9 cellular contexts compared by ENCODE assay signal in genomic region chr1:116268211-116268610, GRCh38.
DNase-seq lines count a peak whose midpoint lies in the region; ATAC-seq, FAIRE-seq and TF ChIP-seq lines count a peak whose summit lies in the region.
"Had no signal": no experiment of that assay in that cellular context is flagged by ENCODE, and none has a peak within 500 bp of the region (broad histone marks: within the 10 kb centered on the region; RNA-seq: fewer than 3 reads in every experiment).

No MANE protein-coding gene starts in this region.

- no peak overlapping the region for H2BK5ac ChIP-seq in H1 (ENCODE audit: low read depth, low read length)

- 0 out of 2 replicates have a peak overlapping the region, but pooled peaks have one; percentile 63 for H2AFZ ChIP-seq in H1 (ENCODE audit: low read length)

- no peak overlapping the region for H4K8ac ChIP-seq in H1 (ENCODE audit: extremely low read depth, insufficient read depth, low read length)

- peaks cover 10% of the 10 kb centered on the region for H3K4me1 Mint-ChIP-seq in activated CD4-positive, alpha-beta T cell treated with anti-CD3 and anti-CD28 coated beads, Interleukin-2, amount 10 ng/mL, durations not matched to agents 7 days and 5 days

- H3K9me3 Mint-ChIP-seq in activated CD4-positive, alpha-beta T cell treated with anti-CD3 and anti-CD28 coated beads, Interleukin-2, amount 10 ng/mL, durations not matched to agents 7 days and 5 days: no peaks in the 10 kb centered on the region

- TF ChIP-seq POLR2A in H1 (IDR thresholded peaks at IDR 0.05; ENCODE audit: control extremely low read depth in 1 of 2, low read depth in 2 of 2, low read length in 2 of 2) (no peak), H54 (IDR thresholded peaks at IDR 0.05; ENCODE audit: low read depth, low read length) (no peak)

- H3K79me1 ChIP-seq in H1 (ENCODE audit: low read depth, low read length): no peaks in the 10 kb centered on the region

- no peak overlapping the region for H4K5ac ChIP-seq in H1 (ENCODE audit: insufficient read length, low read depth, low read length)

- no peak overlapping the region for H2BK15ac ChIP-seq in H1 (ENCODE audit: low read length)

- no peak overlapping the region for H3K4ac ChIP-seq in H1 (replicated peaks; ENCODE audit: insufficient read length, low read depth, low read length)

- H2BK120ac ChIP-seq in H1 (replicated peaks; ENCODE audit: low read depth, low read length): no peak overlapping the region

- no peak overlapping the region for H3K18ac ChIP-seq in H1 (ENCODE audit: extremely low read depth, low read length)

- WGBS in H1 (ENCODE audit: extremely low coverage in 1 of 2, insufficient coverage in 1 of 2, insufficient read length in 1 of 2, insufficient replicate concordance in 2 of 2, low coverage in 1 of 2, low lambda C conversion rate in 2 of 2, missing lambda C conversion rate in 1 of 2), 2 experiments: 85% methylated on average over 2 of the region's 2 CpGs; no CpG with 5 or more reads in 1 of the 2 experiments
- 13 to 40% (median 33%) methylated on average over 2 of the region's 2 CpGs for WGBS in small intestine, 3 donors

- TF ChIP-seq RAD21 in H1 (IDR thresholded peaks at IDR 0.05 in 1 of 2, conservative IDR thresholded peaks at IDR 0.05 in 1 of 2; ENCODE audit: low read depth in 2 of 2, low read length in 2 of 2): no peak

- H3K4me1 ChIP-seq in H1 (replicated peaks in 1 of 4; ENCODE audit: control insufficient read depth in 3 of 4, insufficient read depth in 4 of 4, low read length in 3 of 4) (no peaks in the 10 kb centered on the region), small intestine (ENCODE audit: control insufficient read depth in 2 of 2, insufficient read depth in 1 of 2, low read depth in 1 of 2, low read length in 1 of 2) (no peaks in the 10 kb centered on the region)

- H4K20me1 ChIP-seq in H1 (replicated peaks in 1 of 2; ENCODE audit: control insufficient read depth in 1 of 2, insufficient read depth in 2 of 2, low read length in 2 of 2): no peaks in the 10 kb centered on the region
- H4K20me1 ChIP-seq: BLaER1 had no signal

- ATAC-seq in HG03159 (IDR thresholded peaks at IDR 0.05; ENCODE audit: unreplicated experiment): no peak

- no peak for TF ChIP-seq EP300 in H1 (IDR thresholded peaks at IDR 0.05; ENCODE audit: borderline replicate concordance in 1 of 2, low read depth in 2 of 2, low read length in 2 of 2)

- no peaks in the 10 kb centered on the region for H3K36me3 Mint-ChIP-seq in activated CD4-positive, alpha-beta T cell treated with anti-CD3 and anti-CD28 coated beads, Interleukin-2, amount 10 ng/mL, durations not matched to agents 7 days and 5 days (ENCODE audit: low read depth)

- no peak overlapping the region for H2BK20ac ChIP-seq in H1 (ENCODE audit: low read length)

- H3K9me3 ChIP-seq in H1 (ENCODE audit: insufficient read depth in 2 of 2, low read depth in 1 of 2, low read length in 1 of 2) (no peaks in the 10 kb centered on the region), small intestine (ENCODE audit: control insufficient read depth, low read depth) (no peaks in the 10 kb centered on the region)
- H3K9me3 ChIP-seq: BLaER1 had no signal

- POLR2A ChIA-PET in activated CD4-positive, alpha-beta T cell treated with anti-CD3 and anti-CD28 coated beads, Interleukin-2, amount 10 ng/mL, durations not matched to agents 7 days and 5 days (lab: Charles Lee): no interaction called here
- POLR2A ChIA-PET in H1 (lab: Charles Lee; ENCODE audit: partially characterized antibody): no interaction called here

- H2BK12ac ChIP-seq in H1 (ENCODE audit: low read depth, low read length): no peak overlapping the region

- H3K4me3 ChIP-seq in H1 (ENCODE audit: extremely low read depth in 1 of 4, insufficient read depth in 2 of 4, low read depth in 3 of 4, low read length in 4 of 4) (no peak overlapping the region), small intestine (ENCODE audit: low read depth in 1 of 2, low read length in 2 of 2) (no peak overlapping the region)
- H3K4me3 ChIP-seq: BLaER1 had no signal

- FAIRE-seq in H1 (lab: Jason Lieb, UNC): no peak
- no peak for FAIRE-seq in small intestine (lab: Jason Lieb, UNC)
- FAIRE-seq in H54 (lab: Jason Lieb, UNC): no peak

- H3K27me3 ChIP-seq in H1 (replicated peaks in 1 of 4; ENCODE audit: control insufficient read depth in 3 of 4, extremely low read depth in 1 of 4, insufficient read depth in 3 of 4, low read length in 3 of 4) (no peaks in the 10 kb centered on the region), small intestine (ENCODE audit: control insufficient read depth in 2 of 2, insufficient read depth in 2 of 2, low read length in 2 of 2) (no peaks in the 10 kb centered on the region)
- H3K27me3 ChIP-seq: BLaER1 had no signal

- no peak overlapping the region for H2AK5ac ChIP-seq in H1 (ENCODE audit: low read depth, low read length)

- H3K4me2 ChIP-seq in H1 (ENCODE audit: insufficient read depth in 1 of 2, low read depth in 2 of 2, low read length in 2 of 2): no peak overlapping the region
- H3K4me2 ChIP-seq: BLaER1 had no signal

- CTCF ChIA-PET in activated CD4-positive, alpha-beta T cell treated with anti-CD3 and anti-CD28 coated beads, Interleukin-2, amount 10 ng/mL, durations not matched to agents 7 days and 5 days (lab: Charles Lee): no interaction called here
- CTCF ChIA-PET in H1 (lab: Charles Lee; ENCODE audit: partially characterized antibody): interaction anchor here (3.3 kb wide), 1 partner anchor 129 kb away, joined by 16 read pairs; no protein-coding TSS in a partner anchor

- H3K23ac ChIP-seq in H1 (ENCODE audit: insufficient read length): no peak overlapping the region

- no peaks in the 10 kb centered on the region for H3K23me2 ChIP-seq in H1 (ENCODE audit: low read depth, low read length)

- no peak overlapping the region for H3K9ac ChIP-seq in H1 (replicated peaks in 1 of 4; ENCODE audit: extremely low read depth in 1 of 4, low read depth in 3 of 4, low read length in 3 of 4)
- H3K9ac ChIP-seq: BLaER1 had no signal

- no peak overlapping the region for H4K91ac ChIP-seq in H1 (replicated peaks; ENCODE audit: insufficient read length, low read length)

- no peak overlapping the region for H3K14ac ChIP-seq in H1 (ENCODE audit: insufficient read length)

- H3K27me3 Mint-ChIP-seq in activated CD4-positive, alpha-beta T cell treated with anti-CD3 and anti-CD28 coated beads, Interleukin-2, amount 10 ng/mL, durations not matched to agents 7 days and 5 days: no peaks in the 10 kb centered on the region

- no peaks in the 10 kb centered on the region for H3K79me2 ChIP-seq in H1 (ENCODE audit: control insufficient read depth in 1 of 2, insufficient read depth in 2 of 2, low read length in 2 of 2)

- no peak overlapping the region for H3K27ac Mint-ChIP-seq in activated CD4-positive, alpha-beta T cell treated with anti-CD3 and anti-CD28 coated beads, Interleukin-2, amount 10 ng/mL, durations not matched to agents 7 days and 5 days

- peak; percentile 38 for DNase-seq in activated CD4-positive, alpha-beta T cell treated with anti-CD3 and anti-CD28 coated beads for 48 hours
- DNase-seq in activated CD4-positive, alpha-beta T cell treated with anti-CD3 and anti-CD28 coated beads, Interleukin-2, amount 10 ng/mL, durations not matched to agents 7 days and 5 days: no peak
- peak; percentile 85 for DNase-seq in NCI-H2196 treated with DMSO at 0.1 percent for 48 hours (lab: John Stamatoyannopoulos, UW; ENCODE audit: unreplicated experiment)
- no peak for DNase-seq in H1 (ENCODE audit: low read depth in 1 of 2, low spot score in 2 of 2)
- peak; percentile 77 for DNase-seq in small intestine
- no peak for DNase-seq in retina
- no peak for DNase-seq in H54 (ENCODE audit: insufficient read length, low spot score)

- H3K56ac ChIP-seq in H1 (replicated peaks; ENCODE audit: insufficient read length, low read depth, low read length): no peak overlapping the region

- H3K36me3 ChIP-seq in H1 (ENCODE audit: control insufficient read depth in 2 of 4, insufficient read depth in 4 of 4, low read length in 3 of 4) (no peaks in the 10 kb centered on the region), small intestine (ENCODE audit: control insufficient read depth in 2 of 2, insufficient read depth in 2 of 2, low read length in 2 of 2) (no peaks in the 10 kb centered on the region)
- H3K36me3 ChIP-seq: BLaER1 had no signal

- no peak for TF ChIP-seq CTCF in H1 (IDR thresholded peaks at IDR 0.05; ENCODE audit: control extremely low read depth in 1 of 3, insufficient read depth in 1 of 3, low read depth in 1 of 3, low read length in 3 of 3)

- H3K27ac ChIP-seq in H1 (ENCODE audit: low read depth, low read length) (no peak overlapping the region), small intestine (ENCODE audit: low read depth in 1 of 2, low read length in 1 of 2) (no peak overlapping the region)
- H3K27ac ChIP-seq: BLaER1 had no signal

- no peak overlapping the region for H3K4me3 Mint-ChIP-seq in activated CD4-positive, alpha-beta T cell treated with anti-CD3 and anti-CD28 coated beads, Interleukin-2, amount 10 ng/mL, durations not matched to agents 7 days and 5 days

TF ChIP-seq in H1, 55 proteins besides CTCF, POLR2A, EP300 and RAD21:
- TF ChIP-seq MAFK (IDR thresholded peaks at IDR 0.05; ENCODE audit: low read depth, low read length) (peak; percentile 65), BCL11A (IDR thresholded peaks at IDR 0.05; ENCODE audit: low read depth in 2 of 2, low read length in 2 of 2) (no peak), KDM1A (IDR thresholded peaks at IDR 0.05; ENCODE audit: borderline replicate concordance, low read length) (no peak), HDAC6 (IDR thresholded peaks at IDR 0.05; ENCODE audit: low read depth, low read length) (no peak)

Comparison
In these comparisons a context has a peak if more than half of its experiments do, and no peak if none do; other contexts are left out.
1. DNase-seq: peak in activated CD4-positive, alpha-beta T cell treated with anti-CD3 and anti-CD28 coated beads for 48 hours (single experiment), NCI-H2196 treated with DMSO at 0.1 percent for 48 hours (single experiment) and small intestine (single experiment); none in activated CD4-positive, alpha-beta T cell treated with anti-CD3 and anti-CD28 coated beads, Interleukin-2, amount 10 ng/mL, durations not matched to agents 7 days and 5 days (single experiment), H1 (0 of 2), retina (single experiment) and H54 (single experiment).